26 cellular contexts compared by ENCODE assay signal in the genomic region with DNA sequence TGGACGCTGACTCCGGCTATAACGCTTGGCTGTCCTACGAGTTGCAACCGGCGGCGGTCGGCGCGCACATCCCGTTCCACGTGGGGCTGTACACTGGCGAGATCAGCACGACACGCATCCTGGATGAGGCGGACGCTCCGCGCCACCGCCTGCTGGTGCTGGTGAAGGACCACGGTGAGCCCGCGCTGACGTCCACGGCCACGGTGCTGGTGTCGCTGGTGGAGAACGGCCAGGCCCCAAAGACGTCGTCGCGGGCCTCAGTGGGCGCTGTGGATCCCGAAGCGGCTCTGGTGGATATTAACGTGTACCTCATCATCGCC. TPM values are rescaled to one million over a fixed set of nuclear protein-coding genes. Genes with fewer than 3 reads are reported as not detected.
DNase-seq lines count a peak whose midpoint lies in the region; ATAC-seq, FAIRE-seq and TF ChIP-seq lines count a peak whose summit lies in the region.
"Had no signal": no experiment of that assay in that cellular context is flagged by ENCODE, and none has a peak within 500 bp of the region (broad histone marks: within the 10 kb centered on the region; RNA-seq: fewer than 3 reads in every experiment).

No MANE protein-coding gene starts in this region.

- H3K36me3 Mint-ChIP-seq in chondrocyte (ENCODE audit: low read depth) (peaks cover 25% of the 10 kb centered on the region), type B pancreatic cell (peaks cover 53% of the 10 kb centered on the region)
- H3K36me3 Mint-ChIP-seq: CD4-positive, CD25-positive, alpha-beta regulatory T cell had no signal

- H3K4me1 ChIP-seq in kidney (ENCODE audit: control insufficient read depth in 1 of 2, insufficient read depth in 1 of 2, low read depth in 1 of 2, low read length in 2 of 2) = no peaks in the 10 kb centered on the region
- H3K4me1 ChIP-seq: BE2C, HAP-1 had no signal

- H3K9me3 ChIP-seq in kidney (ENCODE audit: control insufficient read depth in 1 of 2, low read length in 2 of 2) = peaks cover 5 to 7% of the 10 kb centered on the region in 2 donors
- H3K9me3 ChIP-seq: BE2C, HAP-1 had no signal

- no peak for FAIRE-seq in kidney (lab: Jason Lieb, UNC)
- FAIRE-seq: A204.1, GM12878, GM19239, H1, HepG2, HTR-8/SVneo had no signal

- ATAC-seq in omental fat pad (ENCODE audit: low FRiP score) = peak; percentile 25
- ATAC-seq: GM12878, HepG2 had no signal

- no peak overlapping the region for H3K4me3 ChIP-seq in kidney (ENCODE audit: low read length in 2 of 2)
- H3K4me3 ChIP-seq: GM12878, HAP-1 had no signal

- H3K9ac ChIP-seq in kidney (ENCODE audit: low read length in 2 of 2) = no peak overlapping the region

- H3K4me1 Mint-ChIP-seq in chondrocyte (ENCODE audit: low read depth) (peaks cover 28% of the 10 kb centered on the region), type B pancreatic cell (ENCODE audit: unreplicated experiment) (no peaks in the 10 kb centered on the region)
- H3K4me1 Mint-ChIP-seq: CD4-positive, CD25-positive, alpha-beta regulatory T cell; CD8-positive, alpha-beta memory T cell; IgD-negative memory B cell had no signal

- no peaks in the 10 kb centered on the region for H3K36me3 ChIP-seq in kidney (ENCODE audit: control insufficient read depth in 1 of 2, insufficient read depth in 2 of 2, low read length in 2 of 2)
- H3K36me3 ChIP-seq: HAP-1 had no signal

- no peak for TF ChIP-seq CTCF in chondrocyte (IDR thresholded peaks at IDR 0.05)
- no peak for TF ChIP-seq CTCF in kidney (IDR thresholded peaks at IDR 0.05; ENCODE audit: borderline replicate concordance, extremely low read depth, insufficient read depth)
- TF ChIP-seq CTCF in omental fat pad (IDR thresholded peaks at IDR 0.05) = no peak
- TF ChIP-seq CTCF in type B pancreatic cell (conservative IDR thresholded peaks at IDR 0.05) = no peak

- H3K4me3 Mint-ChIP-seq in chondrocyte (ENCODE audit: unreplicated experiment) = no peak overlapping the region
- no peak overlapping the region for H3K4me3 Mint-ChIP-seq in type B pancreatic cell
- H3K4me3 Mint-ChIP-seq: CD4-positive, CD25-positive, alpha-beta regulatory T cell; CD8-positive, alpha-beta memory T cell; IgD-negative memory B cell had no signal

- H3K27ac Mint-ChIP-seq in chondrocyte (ENCODE audit: unreplicated experiment) (no peak overlapping the region), type B pancreatic cell (no peak overlapping the region)
- H3K27ac Mint-ChIP-seq: CD4-positive, CD25-positive, alpha-beta regulatory T cell; CD8-positive, alpha-beta memory T cell; IgD-negative memory B cell had no signal

- TF ChIP-seq POLR2A in erythroblast (IDR thresholded peaks at IDR 0.05; ENCODE audit: low read length) = no peak

- H3K27me3 Mint-ChIP-seq in chondrocyte (ENCODE audit: low read depth) (no peaks in the 10 kb centered on the region), type B pancreatic cell (no peaks in the 10 kb centered on the region)
- H3K27me3 Mint-ChIP-seq: CD4-positive, CD25-positive, alpha-beta regulatory T cell had no signal

- no peak overlapping the region for H3K27ac ChIP-seq in kidney (ENCODE audit: low read depth in 2 of 2, low read length in 2 of 2)

- peaks cover 13% of the 10 kb centered on the region for H3K9me3 Mint-ChIP-seq in chondrocyte (ENCODE audit: low read depth)
- peaks cover 23% of the 10 kb centered on the region for H3K9me3 Mint-ChIP-seq in type B pancreatic cell

- DNase-seq in chondrocyte (ENCODE audit: low spot score) (peak; percentile 87), kidney (peak; percentile 59), omental fat pad (ENCODE audit: low spot score) (no peak), type B pancreatic cell (ENCODE audit: extremely low spot score, unreplicated experiment) (peak; percentile 72), erythroblast (lab: John Stamatoyannopoulos, UW) (no peak), NCI-H69 (lab: John Stamatoyannopoulos, UW) (no peak), NAMALWA (ENCODE audit: low spot score) (no peak)
- DNase-seq: ACHN; BE2C; C1 segment of cervical spinal cord; CD4-positive, CD25-positive, alpha-beta regulatory T cell; CD8-positive, alpha-beta memory T cell; COR-L47; DMS 273 treated with DMSO at 0.1 percent for 48 hours; DMS53; DND-41; EL had no signal

- intact Hi-C loops in kidney (cut with DNase I) = no loop called here

RNA-seq across cellular contexts. Expression of a gene that starts 2.1 kb away (rescaled TPM):
- total RNA-seq in chondrocyte = 15.9 to 23.6 TPM (median 23.0 TPM) in 3 replicates
- total RNA-seq in kidney = 5.2 TPM
- polyA plus RNA-seq in kidney (ENCODE audit: insufficient read depth, low read depth, low replicate concordance) = 1.1 TPM
- 1 to 10 TPM in 2 of 4 donors, under 1 TPM in 2; 0.69 to 4.9 (median 1.1) TPM for total RNA-seq in omental fat pad
- 10.2 and 27.3 TPM in 2 replicates for total RNA-seq in type B pancreatic cell (ENCODE audit: low replicate concordance)
- total RNA-seq: CD4-positive, CD25-positive, alpha-beta regulatory T cell; CD8-positive, alpha-beta memory T cell; GM12878; HepG2 had no signal
- polyA plus RNA-seq: CD4-positive, CD25-positive, alpha-beta regulatory T cell; CD8-positive, alpha-beta memory T cell; GM12878; HepG2; IgD-negative memory B cell had no signal

RNA-seq across cellular contexts. Expression of a gene that starts 4.7 kb away (rescaled TPM):
- 1.1 to 2.0 TPM (median 1.3 TPM) in 3 replicates for total RNA-seq in chondrocyte
- 1.8 TPM for total RNA-seq in kidney
- 0.49 TPM for polyA plus RNA-seq in kidney (ENCODE audit: insufficient read depth, low read depth, low replicate concordance)
- total RNA-seq in omental fat pad = 1 to 10 TPM in 3 of 4 donors, under 1 TPM in 1; 0.96 to 1.4 (median 1.2) TPM
- total RNA-seq in type B pancreatic cell (ENCODE audit: low replicate concordance) = 2.6 and 5.1 TPM in 2 replicates
- total RNA-seq: CD4-positive, CD25-positive, alpha-beta regulatory T cell; CD8-positive, alpha-beta memory T cell; GM12878 had no signal
- polyA plus RNA-seq: CD4-positive, CD25-positive, alpha-beta regulatory T cell; CD8-positive, alpha-beta memory T cell; GM12878; IgD-negative memory B cell had no signal

RNA-seq across cellular contexts. Expression of a gene that starts 8.5 kb away (rescaled TPM):
- 6.0 to 10.7 TPM (median 6.1 TPM) in 3 replicates for total RNA-seq in chondrocyte
- 2.0 TPM for total RNA-seq in kidney
- 0.77 TPM for polyA plus RNA-seq in kidney (ENCODE audit: insufficient read depth, low read depth, low replicate concordance)
- total RNA-seq in omental fat pad = 1 to 10 TPM in 1 of 4 donors, under 1 TPM in 3; 0.16 to 1.2 (median 0.49) TPM
- total RNA-seq in type B pancreatic cell (ENCODE audit: low replicate concordance) = 5.2 and 8.1 TPM in 2 replicates
- total RNA-seq: CD4-positive, CD25-positive, alpha-beta regulatory T cell; CD8-positive, alpha-beta memory T cell had no signal
- polyA plus RNA-seq: CD4-positive, CD25-positive, alpha-beta regulatory T cell; CD8-positive, alpha-beta memory T cell; GM12878; HepG2; IgD-negative memory B cell had no signal

RNA-seq across cellular contexts. Expression of a gene that starts 21.5 kb away (rescaled TPM):
- total RNA-seq in chondrocyte = 6.7 to 21.2 TPM (median 20.5 TPM) in 3 replicates
- 7.6 TPM for total RNA-seq in kidney
- polyA plus RNA-seq in kidney (ENCODE audit: insufficient read depth, low read depth, low replicate concordance) = 1.7 TPM
- 1 to 10 TPM in 2 of 4 donors, under 1 TPM in 2; 0.48 to 2.5 (median 1.5) TPM for total RNA-seq in omental fat pad
- 9.9 and 20.3 TPM in 2 replicates for total RNA-seq in type B pancreatic cell (ENCODE audit: low replicate concordance)
- total RNA-seq: CD4-positive, CD25-positive, alpha-beta regulatory T cell; CD8-positive, alpha-beta memory T cell had no signal
- polyA plus RNA-seq: CD4-positive, CD25-positive, alpha-beta regulatory T cell; CD8-positive, alpha-beta memory T cell; IgD-negative memory B cell had no signal

RNA-seq across cellular contexts. Expression of a gene that starts 29.0 kb away (rescaled TPM):
- total RNA-seq in chondrocyte (1.2 to 2.0 TPM (median 1.3 TPM) in 3 replicates), kidney (0.85 TPM), omental fat pad (under 1 TPM in 3 of 4 donors, not detected in 1; 0.44 to 0.79 (median 0.56) TPM), type B pancreatic cell (ENCODE audit: low replicate concordance) (1.5 and 2.5 TPM in 2 replicates)
- not detected for polyA plus RNA-seq in kidney (ENCODE audit: insufficient read depth, low read depth, low replicate concordance)
- total RNA-seq: CD4-positive, CD25-positive, alpha-beta regulatory T cell; CD8-positive, alpha-beta memory T cell; G401; HepG2 had no signal
- polyA plus RNA-seq: CD4-positive, CD25-positive, alpha-beta regulatory T cell; CD8-positive, alpha-beta memory T cell; IgD-negative memory B cell had no signal

Comparison
In these comparisons a context has a peak if more than half of its experiments do, and no peak if none do; other contexts are left out.
1. DNase-seq: peak in chondrocyte (single experiment), kidney (single experiment) and type B pancreatic cell (single experiment); none in omental fat pad (single experiment), erythroblast (0 of 2), NCI-H69 (single experiment) and NAMALWA (single experiment).